ENCODE assay signal across 11 cellular contexts in genomic region chr10:13949844-13950542, GRCh38.
DNase-seq lines count a peak whose midpoint lies in the region; ATAC-seq and TF ChIP-seq lines count a peak whose summit lies in the region.
"Had no signal": no experiment of that assay in that cellular context is flagged by ENCODE, and none has a peak within 500 bp of the region (broad histone marks: within the 10 kb centered on the region; RNA-seq: fewer than 3 reads in every experiment).

No MANE protein-coding gene starts in this region.

- TF ChIP-seq CTCF in cardiac fibroblast (IDR thresholded peaks at IDR 0.05; ENCODE audit: low read depth, low read length) (no peak), tibial artery (IDR thresholded peaks at IDR 0.05) (no peak)

- WGBS in right cardiac atrium = 71% methylated on average over 3 of the region's 3 CpGs

- DNase-seq in HT1080 (ENCODE audit: low read depth) (peak; percentile 90), cardiac fibroblast (ENCODE audit: low read depth in 2 of 2) (peak; percentile 67 to 92), right cardiac atrium (no peak), tibial artery (no peak), NCI-H524 treated with DMSO at 0.1 percent for 48 hours (lab: John Stamatoyannopoulos, UW) (no peak), MV-4-11 (lab: John Stamatoyannopoulos, UW) (no peak), NCI-H2081 (lab: John Stamatoyannopoulos, UW) (no peak)
- DNase-seq: activated CD8-positive, alpha-beta memory T cell treated with anti-CD3 and anti-CD28 coated beads, Interleukin-2, amount 10 ng/mL, durations not matched to agents 7 days and 5 days; NCI-H69; upper lobe of right lung had no signal

- ATAC-seq in right cardiac atrium = peak; percentile 55 to 77
- ATAC-seq: activated CD8-positive, alpha-beta memory T cell treated with anti-CD3 and anti-CD28 coated beads, Interleukin-2, amount 10 ng/mL, durations not matched to agents 7 days and 5 days had no signal

- H3K27ac ChIP-seq in right cardiac atrium (ENCODE audit: low read length) (no peak overlapping the region), tibial artery (peak overlapping the region; percentile 41 to 67)
- H3K27ac ChIP-seq: cardiac muscle cell, upper lobe of right lung had no signal

- H3K27me3 ChIP-seq in right cardiac atrium (ENCODE audit: control insufficient read depth, insufficient read depth) = no peaks in the 10 kb centered on the region
- no peaks in the 10 kb centered on the region for H3K27me3 ChIP-seq in tibial artery
- H3K27me3 ChIP-seq: cardiac muscle cell, upper lobe of right lung had no signal

- intact Hi-C loops in right cardiac atrium (cut with DNase I) (no loop called here), tibial artery (cut with DNase I; ENCODE audit: low total_unique reads) (loop anchor here (10.0 kb wide), 1 partner anchor 115 kb away; no protein-coding TSS in a partner anchor)

- no peaks in the 10 kb centered on the region for H3K9me3 ChIP-seq in right cardiac atrium (ENCODE audit: control insufficient read depth, low read length)
- no peaks in the 10 kb centered on the region for H3K9me3 ChIP-seq in tibial artery
- H3K9me3 ChIP-seq: upper lobe of right lung had no signal

- H3K4me1 ChIP-seq in right cardiac atrium (ENCODE audit: control insufficient read depth, insufficient read depth, low read length) = no peaks in the 10 kb centered on the region
- peaks cover 0 to 35% (median 7%) of the 10 kb centered on the region in 4 donors for H3K4me1 ChIP-seq in tibial artery

- H3K4me3 ChIP-seq in cardiac fibroblast (replicated peaks in 1 of 2; ENCODE audit: low read depth in 2 of 2, low read length in 2 of 2) (no peak overlapping the region), right cardiac atrium (ENCODE audit: low read length) (no peak overlapping the region), tibial artery (no peak overlapping the region)
- H3K4me3 ChIP-seq: cardiac muscle cell, upper lobe of right lung had no signal

- no peaks in the 10 kb centered on the region for H3K36me3 ChIP-seq in tibial artery
- H3K36me3 ChIP-seq: cardiac muscle cell, upper lobe of right lung had no signal

Comparison
In these comparisons a context has a peak if more than half of its experiments do, and no peak if none do; other contexts are left out.
1. DNase-seq: peak in HT1080 (single experiment) and cardiac fibroblast (2 of 2); none in right cardiac atrium (0 of 3), tibial artery (0 of 2), NCI-H524 treated with DMSO at 0.1 percent for 48 hours (single experiment), MV-4-11 (single experiment) and NCI-H2081 (0 of 2).